ENCODE assay signal across 8 cellular contexts in the genomic region with DNA sequence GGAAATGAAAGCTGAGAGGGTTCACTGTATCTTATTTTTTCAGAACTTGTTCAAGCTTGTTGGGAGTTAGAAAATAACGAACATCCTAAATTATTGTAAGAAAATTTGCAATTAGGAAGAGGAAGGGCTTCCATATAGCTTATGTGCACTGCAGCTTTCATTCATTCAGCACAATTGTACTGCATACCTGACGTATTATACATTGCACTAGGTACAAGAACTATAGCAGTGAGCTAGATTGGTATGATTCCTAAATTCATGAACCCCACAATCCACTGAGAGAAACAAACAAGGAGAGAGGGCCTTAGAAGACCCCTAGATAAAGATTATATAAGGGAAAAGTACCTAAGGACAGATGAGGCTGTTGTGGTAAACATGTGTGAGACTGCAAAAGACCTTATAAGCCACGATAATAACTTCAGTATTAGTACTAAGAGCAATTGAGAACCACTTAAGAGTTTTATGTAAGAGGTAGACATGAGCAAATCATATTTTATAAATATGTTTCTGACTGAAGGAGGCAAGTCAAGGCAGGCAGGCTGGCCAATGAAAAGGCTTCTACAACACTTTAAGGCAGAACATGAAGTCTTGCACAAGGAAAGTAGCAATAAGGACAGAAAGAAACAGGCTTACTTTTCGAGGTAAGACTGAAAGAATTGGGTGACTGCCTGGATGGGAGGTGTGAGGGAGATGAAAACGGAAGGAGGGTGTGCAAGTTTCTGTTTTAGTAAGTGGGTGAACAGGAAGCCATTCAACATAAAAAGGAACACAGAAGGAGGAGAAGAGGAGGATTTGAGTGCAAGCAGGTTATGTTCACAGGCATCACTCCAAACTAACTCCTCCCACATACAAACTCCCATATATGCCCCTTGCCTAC.
A peak's percentile ranks its signal among the peaks of the same experiment; 100 is the strongest.
DNase-seq lines count a peak whose midpoint lies in the region; ATAC-seq, FAIRE-seq and TF ChIP-seq lines count a peak whose summit lies in the region.

No MANE protein-coding gene starts in this region.

- H3K79me2 ChIP-seq in smooth muscle cell (ENCODE audit: low read depth), result no peaks in the 10 kb centered on the region

- ATAC-seq in GM19351 (IDR thresholded peaks at IDR 0.05; ENCODE audit: unreplicated experiment) (peak; percentile 92), HG03175 (IDR thresholded peaks at IDR 0.05; ENCODE audit: unreplicated experiment) (peak; percentile 95)
- ATAC-seq in activated T-helper 17 cell treated with anti-CD3 and anti-CD28 coated beads, Interleukin-2, amount 50 U/mL, for 72 hours (replicated peaks), result peak; percentile 80

- no peak for DNase-seq in smooth muscle cell (lab: John Stamatoyannopoulos, UW; ENCODE audit: unreplicated experiment)
- DNase-seq in ureter (ENCODE audit: low spot score), result no peak
- DNase-seq in RCC 7860 (ENCODE audit: low spot score), result no peak

- no peaks in the 10 kb centered on the region for H3K36me3 ChIP-seq in BLaER1 treated with 17β-estradiol and CSF1 and Interleukin-3, amounts not matched to agents 10 nM and 100 nM
- no peaks in the 10 kb centered on the region for H3K36me3 ChIP-seq in smooth muscle cell (ENCODE audit: low read depth)

- H3K27me3 Mint-ChIP-seq in activated T-helper 17 cell treated with anti-CD3 and anti-CD28 coated beads, Interleukin-2, amount 50 U/mL, for 72 hours, result no peaks in the 10 kb centered on the region
- H3K27me3 Mint-ChIP-seq in stimulated activated naive CD8-positive, alpha-beta T cell treated with anti-CD3 and anti-CD28 coated beads, Interleukin-15, Interleukin-2, amounts not matched to agents 100 ng/mL and 50 ng/mL, for 24 hours, result no peaks in the 10 kb centered on the region

- H3K9me3 ChIP-seq in BLaER1 treated with 17β-estradiol and CSF1 and Interleukin-3, amounts not matched to agents 10 nM and 100 nM (replicated peaks in 1 of 11), result no peaks in the 10 kb centered on the region
- H3K9me3 ChIP-seq in smooth muscle cell (replicated peaks; ENCODE audit: low read depth), result no peaks in the 10 kb centered on the region

- H3K4me2 ChIP-seq in BLaER1 treated with 17β-estradiol and CSF1 and Interleukin-3, amounts not matched to agents 10 nM and 100 nM, result peak overlapping the region in 7 of 11 experiments; percentile 2 to 46 (median 16); a peak in 5 of 22 replicates
- H3K4me2 ChIP-seq in smooth muscle cell, result no peak overlapping the region

- peak overlapping the region; percentile 89 for H3K27ac Mint-ChIP-seq in activated T-helper 17 cell treated with anti-CD3 and anti-CD28 coated beads, Interleukin-2, amount 50 U/mL, for 72 hours
- H3K27ac Mint-ChIP-seq in stimulated activated naive CD8-positive, alpha-beta T cell treated with anti-CD3 and anti-CD28 coated beads, Interleukin-15, Interleukin-2, amounts not matched to agents 100 ng/mL and 50 ng/mL, for 24 hours, result peak overlapping the region; percentile 86

- no peak for TF ChIP-seq CTCF in smooth muscle cell (IDR thresholded peaks at IDR 0.05; ENCODE audit: borderline replicate concordance, insufficient read depth, poor library complexity, severe bottlenecking)

- no peaks in the 10 kb centered on the region for H4K20me1 ChIP-seq in BLaER1 treated with 17β-estradiol and CSF1 and Interleukin-3, amounts not matched to agents 10 nM and 100 nM
- H4K20me1 ChIP-seq in smooth muscle cell (ENCODE audit: low read depth), result no peaks in the 10 kb centered on the region

- H3K4me1 Mint-ChIP-seq in activated T-helper 17 cell treated with anti-CD3 and anti-CD28 coated beads, Interleukin-2, amount 50 U/mL, for 72 hours, result peaks cover 34% of the 10 kb centered on the region
- H3K4me1 Mint-ChIP-seq in stimulated activated naive CD8-positive, alpha-beta T cell treated with anti-CD3 and anti-CD28 coated beads, Interleukin-15, Interleukin-2, amounts not matched to agents 100 ng/mL and 50 ng/mL, for 24 hours (ENCODE audit: low read depth), result peaks cover 37% of the 10 kb centered on the region

- no peak for FAIRE-seq in RCC 7860 (lab: Jason Lieb, UNC)

- no peaks in the 10 kb centered on the region for H3K9me3 Mint-ChIP-seq in activated T-helper 17 cell treated with anti-CD3 and anti-CD28 coated beads, Interleukin-2, amount 50 U/mL, for 72 hours
- no peaks in the 10 kb centered on the region for H3K9me3 Mint-ChIP-seq in stimulated activated naive CD8-positive, alpha-beta T cell treated with anti-CD3 and anti-CD28 coated beads, Interleukin-15, Interleukin-2, amounts not matched to agents 100 ng/mL and 50 ng/mL, for 24 hours

- no peaks in the 10 kb centered on the region for H3F3A ChIP-seq in smooth muscle cell (ENCODE audit: low read depth)

- H3K4me3 Mint-ChIP-seq in activated T-helper 17 cell treated with anti-CD3 and anti-CD28 coated beads, Interleukin-2, amount 50 U/mL, for 72 hours, result peak overlapping the region; percentile 85
- peak overlapping the region; percentile 76 for H3K4me3 Mint-ChIP-seq in stimulated activated naive CD8-positive, alpha-beta T cell treated with anti-CD3 and anti-CD28 coated beads, Interleukin-15, Interleukin-2, amounts not matched to agents 100 ng/mL and 50 ng/mL, for 24 hours

- no peaks in the 10 kb centered on the region for H3K27me3 ChIP-seq in BLaER1 treated with 17β-estradiol and CSF1 and Interleukin-3, amounts not matched to agents 10 nM and 100 nM
- no peaks in the 10 kb centered on the region for H3K27me3 ChIP-seq in smooth muscle cell (ENCODE audit: low read depth)

- no peak overlapping the region for H3K4me3 ChIP-seq in BLaER1 treated with 17β-estradiol and CSF1 and Interleukin-3, amounts not matched to agents 10 nM and 100 nM
- H3K4me3 ChIP-seq in smooth muscle cell, result no peak overlapping the region

- H3K27ac ChIP-seq in BLaER1 treated with 17β-estradiol and CSF1 and Interleukin-3, amounts not matched to agents 10 nM and 100 nM, result no peak overlapping the region
- no peak overlapping the region for H3K27ac ChIP-seq in smooth muscle cell (ENCODE audit: low read depth)

- WGBS in smooth muscle cell (ENCODE audit: low lambda C conversion rate), result 92% methylated on average over 5 of the region's 5 CpGs

- no peaks in the 10 kb centered on the region for H3K36me3 Mint-ChIP-seq in activated T-helper 17 cell treated with anti-CD3 and anti-CD28 coated beads, Interleukin-2, amount 50 U/mL, for 72 hours (ENCODE audit: low read depth)
- H3K36me3 Mint-ChIP-seq in stimulated activated naive CD8-positive, alpha-beta T cell treated with anti-CD3 and anti-CD28 coated beads, Interleukin-15, Interleukin-2, amounts not matched to agents 100 ng/mL and 50 ng/mL, for 24 hours (ENCODE audit: low read depth), result no peaks in the 10 kb centered on the region

- H3K4me1 ChIP-seq in BLaER1 treated with 17β-estradiol and CSF1 and Interleukin-3, amounts not matched to agents 10 nM and 100 nM, result peaks cover 4 to 22% (median 6%) of the 10 kb centered on the region in 10 experiments; a peak in 12 of 20 replicates
- no peaks in the 10 kb centered on the region for H3K4me1 ChIP-seq in smooth muscle cell (ENCODE audit: low read depth)

- H2AFZ ChIP-seq in smooth muscle cell (ENCODE audit: low read depth), result no peak overlapping the region

- H3K9ac ChIP-seq in BLaER1 treated with 17β-estradiol and CSF1 and Interleukin-3, amounts not matched to agents 10 nM and 100 nM, result no peak overlapping the region
- H3K9ac ChIP-seq in smooth muscle cell (ENCODE audit: low read depth), result no peak overlapping the region
